8 cellular contexts compared by ENCODE assay signal in the genomic region with DNA sequence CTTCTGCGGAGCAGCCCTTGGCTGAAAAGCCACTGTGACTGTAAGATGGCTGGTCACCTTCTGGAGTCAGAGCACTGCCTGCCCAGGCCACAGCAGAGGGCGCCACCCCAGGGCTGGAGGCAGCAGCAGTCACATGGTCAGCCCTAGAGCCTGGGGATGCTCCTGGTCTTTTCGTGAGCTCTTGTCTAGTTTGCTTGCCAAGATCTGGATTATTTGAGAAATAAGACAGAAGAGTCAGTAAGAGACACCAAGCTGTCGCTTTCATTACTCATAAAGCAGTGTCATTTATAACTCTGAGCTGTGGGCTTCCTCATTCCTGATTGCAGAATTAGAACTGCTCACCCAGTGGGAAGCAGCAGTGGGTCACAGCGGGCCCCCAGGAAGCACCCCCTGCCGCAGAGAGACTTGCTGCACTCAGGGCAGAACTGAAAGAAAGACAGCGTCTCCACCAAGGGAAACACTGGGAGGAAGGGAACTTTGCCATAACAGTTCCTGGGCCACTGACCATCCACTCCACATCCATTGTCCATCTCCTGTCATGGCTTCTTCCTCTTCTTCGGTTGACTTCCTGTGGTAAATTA. TPM values are rescaled to one million over a fixed set of nuclear protein-coding genes. Genes with fewer than 3 reads are reported as not detected.
DNase-seq lines count a peak whose midpoint lies in the region; ATAC-seq and TF ChIP-seq lines count a peak whose summit lies in the region.

No MANE protein-coding gene starts in this region.

- no peaks in the 10 kb centered on the region for H3K9me3 Mint-ChIP-seq in activated CD8-positive, alpha-beta memory T cell treated with anti-CD3 and anti-CD28 coated beads, Interleukin-2, amount 10 ng/mL, durations not matched to agents 7 days and 5 days (ENCODE audit: low read depth)

- peak; percentile 50 for DNase-seq in activated CD8-positive, alpha-beta memory T cell treated with anti-CD3 and anti-CD28 coated beads, Interleukin-2, amount 10 ng/mL, durations not matched to agents 7 days and 5 days
- DNase-seq in activated CD8-positive, alpha-beta memory T cell treated with anti-CD3 and anti-CD28 coated beads, Interleukin-2, amount 50 U/mL, for 48 hours = no peak
- DNase-seq in NT2/D1 (ENCODE audit: low read depth, low spot score) (peak; percentile 16), hepatocyte (ENCODE audit: low spot score) (peak; percentile 53), spleen (peak; percentile 84), activated gamma-delta T cell treated with Interleukin-2 at 50 U/mL for 16 hours (no peak)

- H3K36me3 Mint-ChIP-seq in activated CD8-positive, alpha-beta memory T cell treated with anti-CD3 and anti-CD28 coated beads, Interleukin-2, amount 10 ng/mL, durations not matched to agents 7 days and 5 days = peaks cover 11% of the 10 kb centered on the region

- TF ChIP-seq CTCF in hepatocyte (IDR thresholded peaks at IDR 0.05; ENCODE audit: poor library complexity) = peak; percentile 31
- TF ChIP-seq CTCF in spleen (IDR thresholded peaks at IDR 0.05 in 8 of 11, conservative IDR thresholded peaks at IDR 0.05 in 3 of 11) = peak in 6 of 11 experiments; percentile 41 to 62 (median 53)

- H3K27ac ChIP-seq in angular gyrus (ENCODE audit: low read depth, low read length) (peak overlapping the region; percentile 86), hepatocyte (no peak overlapping the region), spleen (peak overlapping the region; percentile 32 to 85 (median 76))

- H3K9ac ChIP-seq in NT2/D1 (ENCODE audit: insufficient read length, low read depth) = no peak overlapping the region

- H3K4me2 ChIP-seq in hepatocyte = no peak overlapping the region

- H3K27me3 Mint-ChIP-seq in activated CD8-positive, alpha-beta memory T cell treated with anti-CD3 and anti-CD28 coated beads, Interleukin-2, amount 10 ng/mL, durations not matched to agents 7 days and 5 days = no peaks in the 10 kb centered on the region

- peaks cover 36% of the 10 kb centered on the region for H3K4me1 Mint-ChIP-seq in activated CD8-positive, alpha-beta memory T cell treated with anti-CD3 and anti-CD28 coated beads, Interleukin-2, amount 10 ng/mL, durations not matched to agents 7 days and 5 days

- H3K9me3 ChIP-seq in NT2/D1 (ENCODE audit: insufficient read depth, low read length) = no peaks in the 10 kb centered on the region
- H3K9me3 ChIP-seq in hepatocyte (ENCODE audit: low read depth) = no peaks in the 10 kb centered on the region
- H3K9me3 ChIP-seq in spleen = no peaks in the 10 kb centered on the region

- peaks cover 5% of the 10 kb centered on the region for H3K4me1 ChIP-seq in NT2/D1 (ENCODE audit: insufficient read depth, insufficient read length)
- peaks cover 17% of the 10 kb centered on the region for H3K4me1 ChIP-seq in hepatocyte (ENCODE audit: insufficient read depth)
- H3K4me1 ChIP-seq in spleen = peaks cover 20 to 81% (median 42%) of the 10 kb centered on the region in 6 donors

- TF ChIP-seq POLR2A in spleen (IDR thresholded peaks at IDR 0.05) = no peak

- no peaks in the 10 kb centered on the region for H3K27me3 ChIP-seq in NT2/D1 (ENCODE audit: insufficient read depth, insufficient read length)
- H3K27me3 ChIP-seq in hepatocyte = no peaks in the 10 kb centered on the region
- H3K27me3 ChIP-seq in spleen (replicated peaks in 1 of 7) = no peaks in the 10 kb centered on the region

- H3K9me2 ChIP-seq in hepatocyte (replicated peaks; ENCODE audit: insufficient read depth) = no peaks in the 10 kb centered on the region

- H3K4me3 ChIP-seq in NT2/D1 (ENCODE audit: insufficient read length, low read depth) (no peak overlapping the region), hepatocyte (no peak overlapping the region), spleen (peak overlapping the region in 1 of 8 donors; percentile 8)

- H3K79me2 ChIP-seq in hepatocyte = peaks cover 32% of the 10 kb centered on the region

- CTCF ChIA-PET in activated CD8-positive, alpha-beta memory T cell treated with anti-CD3 and anti-CD28 coated beads, Interleukin-2, amount 10 ng/mL, durations not matched to agents 7 days and 5 days (lab: Charles Lee) = interaction anchor here (0.7 to 1.9 kb wide), 12 partner anchors 9 to 220 kb away, joined by 3 to 6 read pairs (median 3); a partner anchor contains a TSS

- H3K36me3 ChIP-seq in NT2/D1 (ENCODE audit: insufficient read depth, insufficient read length, low read length) = peaks cover 33% of the 10 kb centered on the region
- no peaks in the 10 kb centered on the region for H3K36me3 ChIP-seq in hepatocyte (replicated peaks; ENCODE audit: insufficient read depth, low read depth)
- H3K36me3 ChIP-seq in spleen = peaks cover 0 to 76% (median 14%) of the 10 kb centered on the region in 6 donors

- intact Hi-C loops in spleen (cut with DNase I; ENCODE audit: low total_unique reads) = no loop called here

- H4K20me1 ChIP-seq in hepatocyte (ENCODE audit: insufficient read depth, poor library complexity, severe bottlenecking) = peaks cover 41% of the 10 kb centered on the region

- H3K27ac Mint-ChIP-seq in activated CD8-positive, alpha-beta memory T cell treated with anti-CD3 and anti-CD28 coated beads, Interleukin-2, amount 10 ng/mL, durations not matched to agents 7 days and 5 days = peak overlapping the region; percentile 77

- 88% methylated on average over 8 of the region's 8 CpGs for WGBS in hepatocyte (ENCODE audit: low lambda C conversion rate, missing lambda C conversion rate)
- 26 to 47% (median 35%) methylated on average over 8 of the region's 8 CpGs for WGBS in spleen, 5 donors

- H3K4me3 Mint-ChIP-seq in activated CD8-positive, alpha-beta memory T cell treated with anti-CD3 and anti-CD28 coated beads, Interleukin-2, amount 10 ng/mL, durations not matched to agents 7 days and 5 days = no peak overlapping the region

- peak; percentile 65 for ATAC-seq in activated CD8-positive, alpha-beta memory T cell treated with anti-CD3 and anti-CD28 coated beads, Interleukin-2, amount 10 ng/mL, durations not matched to agents 7 days and 5 days
- no peak for ATAC-seq in HG03139 (IDR thresholded peaks at IDR 0.05; ENCODE audit: unreplicated experiment)

- no peak overlapping the region for H2AFZ ChIP-seq in hepatocyte

RNA-seq across cellular contexts. Expression of a gene that starts 56.7 kb away (rescaled TPM):
- 10 to 100 TPM; 78.7 to 98.0 TPM for total RNA-seq in activated CD8-positive, alpha-beta memory T cell treated with anti-CD3 and anti-CD28 coated beads, Interleukin-2, amount 10 ng/mL, durations not matched to agents 7 days and 5 days
- total RNA-seq in hepatocyte (43.9 and 57.9 TPM in 2 replicates), spleen (10 to 100 TPM; 54.0 to 76.2 (median 64.7) TPM)
- polyA plus RNA-seq in hepatocyte (44.1 and 47.0 TPM in 2 replicates), spleen (10 to 100 TPM; 23.6 to 48.7 (median 27.8) TPM)

Comparison
In these comparisons a context has a peak if more than half of its experiments do, and no peak if none do; other contexts are left out.
1. DNase-seq: peak in activated CD8-positive, alpha-beta memory T cell treated with anti-CD3 and anti-CD28 coated beads, Interleukin-2, amount 10 ng/mL, durations not matched to agents 7 days and 5 days (single experiment), NT2/D1 (single experiment), hepatocyte (single experiment) and spleen (single experiment); none in activated CD8-positive, alpha-beta memory T cell treated with anti-CD3 and anti-CD28 coated beads, Interleukin-2, amount 50 U/mL, for 48 hours (single experiment) and activated gamma-delta T cell treated with Interleukin-2 at 50 U/mL for 16 hours (single experiment).